Comparison of ENCODE assay signal across 11 cellular contexts in genomic region chr3:188468672-188469071, GRCh38.
DNase-seq lines count a peak whose midpoint lies in the region; ATAC-seq and TF ChIP-seq lines count a peak whose summit lies in the region.
"Had no signal": no experiment of that assay in that cellular context is flagged by ENCODE, and none has a peak within 500 bp of the region (broad histone marks: within the 10 kb centered on the region; RNA-seq: fewer than 3 reads in every experiment).

No MANE protein-coding gene starts in this region.

- no peak for TF ChIP-seq CTCF in foreskin fibroblast (IDR thresholded peaks at IDR 0.05; ENCODE audit: low read depth, low read length)

- peak overlapping the region; percentile 31 for H3K27ac ChIP-seq in rectal smooth muscle tissue (ENCODE audit: low read depth, low read length)

- H3K4me1 ChIP-seq in rectal smooth muscle tissue (ENCODE audit: control insufficient read depth, insufficient read depth, low read length), result peaks cover 17% of the 10 kb centered on the region

- ATAC-seq in GM21381 (IDR thresholded peaks at IDR 0.05; ENCODE audit: unreplicated experiment) (no peak), HG03135 (IDR thresholded peaks at IDR 0.05; ENCODE audit: unreplicated experiment) (no peak), GM18858 (IDR thresholded peaks at IDR 0.05; ENCODE audit: unreplicated experiment) (no peak)

- no peak overlapping the region for H3K9ac ChIP-seq in rectal smooth muscle tissue (ENCODE audit: low read length)

- no peaks in the 10 kb centered on the region for H3K36me3 ChIP-seq in rectal smooth muscle tissue (ENCODE audit: control insufficient read depth, insufficient read depth, low read length)
- H3K36me3 ChIP-seq: heart right ventricle had no signal

- DNase-seq in D341Med (ENCODE audit: low spot score) (peak; percentile 8), NCI-H69 (lab: John Stamatoyannopoulos, UW) (peak; percentile 12), foreskin fibroblast (peak; percentile 71 to 72), iPS-NIHi7 (ENCODE audit: extremely low spot score) (no peak)
- DNase-seq: Caco-2, MM.1S had no signal

- no peaks in the 10 kb centered on the region for H3K27me3 ChIP-seq in rectal smooth muscle tissue (ENCODE audit: control insufficient read depth, insufficient read depth, low read length)
- H3K27me3 ChIP-seq: heart right ventricle had no signal

- H3K4me3 ChIP-seq in foreskin fibroblast (ENCODE audit: low read depth in 1 of 2, low read length in 2 of 2) (no peak overlapping the region), rectal smooth muscle tissue (ENCODE audit: low read length) (no peak overlapping the region)
- H3K4me3 ChIP-seq: heart right ventricle had no signal
